25 cellular contexts compared by ENCODE assay signal in the genomic region with DNA sequence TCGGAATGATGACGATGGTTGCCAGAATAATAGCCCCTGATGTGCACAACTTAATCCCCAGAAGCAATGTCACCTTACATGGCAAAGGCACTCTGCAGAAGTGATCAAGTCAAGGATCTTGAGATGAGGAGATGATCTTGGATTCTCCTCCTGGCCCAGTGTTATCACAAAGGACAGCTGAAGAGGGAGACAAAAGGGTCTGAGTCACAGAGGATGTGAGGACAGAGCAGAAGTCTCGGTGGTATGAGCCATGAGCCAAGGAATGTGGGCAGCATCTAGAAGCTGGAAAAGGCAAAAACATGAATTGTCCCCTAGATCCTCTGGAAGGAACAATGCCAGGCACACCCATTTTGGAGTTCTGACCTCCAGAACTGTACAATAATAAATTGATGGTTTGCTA.
"Had no signal": no experiment of that assay in that cellular context is flagged by ENCODE, and none has a peak within 500 bp of the region (broad histone marks: within the 10 kb centered on the region; RNA-seq: fewer than 3 reads in every experiment).

No MANE protein-coding gene starts in this region.

- FAIRE-seq: endometrium, islet of Langerhans, keratinocyte had no signal

- DNase-seq: colonic mucosa; cortex of kidney; effector CD8-positive, alpha-beta T cell; effector memory CD8-positive, alpha-beta T cell; endodermal cell; erythroblast; foreskin melanocyte; gastrocnemius medialis; glutamatergic neuron; heart right ventricle; hippocampal formation; left cardiac atrium; left lung; left ventricle myocardium superior; lower lobe of right lung; mesenchymal stem cell; mucosa of descending colon; naive B cell had no signal

- H3K27me3 Mint-ChIP-seq: dendritic cell treated with granulocyte-macrophage colony-stimulating factor and Interleukin-4, amounts not matched to agents 40 ng/mL and 50 ng/mL, for 4 days had no signal

- H3K27ac ChIP-seq: colonic mucosa, epithelial cell of prostate, gastrocnemius medialis, heart right ventricle, left lung, lower lobe of right lung had no signal

- H3K9me3 Mint-ChIP-seq: dendritic cell treated with granulocyte-macrophage colony-stimulating factor and Interleukin-4, amounts not matched to agents 40 ng/mL and 50 ng/mL, for 4 days had no signal

- H3K4me1 ChIP-seq: colonic mucosa, gastrocnemius medialis, heart right ventricle, left lung, lower lobe of right lung had no signal

- ATAC-seq: effector memory CD8-positive, alpha-beta T cell; esophagus mucosa; gastrocnemius medialis; heart right ventricle; left cardiac atrium; left lung; left ventricle myocardium superior; lower lobe of right lung; mucosa of descending colon had no signal

- H3K9me3 ChIP-seq: colonic mucosa, gastrocnemius medialis, mucosa of descending colon had no signal

- H3K4me3 ChIP-seq: colonic mucosa, gastrocnemius medialis, heart right ventricle, left lung, lower lobe of right lung, mucosa of descending colon had no signal

- H3K27me3 ChIP-seq: colonic mucosa, left lung had no signal

- H3K27ac Mint-ChIP-seq: dendritic cell treated with granulocyte-macrophage colony-stimulating factor and Interleukin-4, amounts not matched to agents 40 ng/mL and 50 ng/mL, for 4 days; effector memory CD8-positive, alpha-beta T cell; endodermal cell; mesothelial cell of epicardium; naive B cell had no signal

- H3K4me3 Mint-ChIP-seq: dendritic cell treated with granulocyte-macrophage colony-stimulating factor and Interleukin-4, amounts not matched to agents 40 ng/mL and 50 ng/mL, for 4 days; effector memory CD8-positive, alpha-beta T cell; endodermal cell; mesothelial cell of epicardium; naive B cell had no signal

- H3K36me3 ChIP-seq: colonic mucosa, gastrocnemius medialis, heart right ventricle, left lung, lower lobe of right lung had no signal
